Comparison of ENCODE assay signal across 7 cellular contexts in the genomic region with DNA sequence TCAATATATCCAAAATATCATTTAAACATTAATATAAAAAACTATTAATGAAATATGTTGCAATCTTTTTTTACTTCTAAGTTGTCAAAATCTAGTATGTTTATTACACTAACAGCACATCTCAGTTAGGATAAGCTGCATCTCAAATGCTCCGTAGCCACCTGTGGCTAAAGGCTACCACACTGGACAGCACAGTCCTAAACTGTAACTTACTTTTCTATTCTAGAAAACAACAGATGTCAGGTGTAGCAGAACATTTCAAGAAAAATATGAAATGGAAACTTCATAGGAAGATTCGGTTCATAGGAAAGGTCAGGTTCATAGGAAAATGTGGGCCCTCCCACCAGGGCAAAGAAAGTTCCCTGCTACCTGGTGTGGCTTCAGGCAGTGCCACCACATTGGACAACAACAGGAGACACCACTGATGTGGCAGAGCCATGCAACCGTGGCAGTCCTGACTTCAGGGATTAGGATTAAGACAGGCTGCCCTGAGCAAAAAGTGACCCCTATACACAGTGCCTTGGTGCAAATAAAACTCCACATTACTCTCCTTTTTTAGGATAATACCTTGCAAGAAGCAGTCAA.
"Had no signal": no experiment of that assay in that cellular context is flagged by ENCODE, and none has a peak within 500 bp of the region (broad histone marks: within the 10 kb centered on the region; RNA-seq: fewer than 3 reads in every experiment).

No MANE protein-coding gene starts in this region.

- DNase-seq: IMR-90, KBM-7, KG1 had no signal

- H3K9me3 Mint-ChIP-seq: IgD-negative memory B cell had no signal

- H3K4me3 Mint-ChIP-seq: IgD-negative memory B cell had no signal

- H3K27ac ChIP-seq: HL-60 had no signal

- H3K36me3 Mint-ChIP-seq: IgD-negative memory B cell had no signal

- H3K4me3 ChIP-seq: K562 had no signal

- ATAC-seq: HepG2, K562 had no signal

- H3K27ac Mint-ChIP-seq: IgD-negative memory B cell had no signal
